1 cellular context compared by ENCODE assay signal in the genomic region with DNA sequence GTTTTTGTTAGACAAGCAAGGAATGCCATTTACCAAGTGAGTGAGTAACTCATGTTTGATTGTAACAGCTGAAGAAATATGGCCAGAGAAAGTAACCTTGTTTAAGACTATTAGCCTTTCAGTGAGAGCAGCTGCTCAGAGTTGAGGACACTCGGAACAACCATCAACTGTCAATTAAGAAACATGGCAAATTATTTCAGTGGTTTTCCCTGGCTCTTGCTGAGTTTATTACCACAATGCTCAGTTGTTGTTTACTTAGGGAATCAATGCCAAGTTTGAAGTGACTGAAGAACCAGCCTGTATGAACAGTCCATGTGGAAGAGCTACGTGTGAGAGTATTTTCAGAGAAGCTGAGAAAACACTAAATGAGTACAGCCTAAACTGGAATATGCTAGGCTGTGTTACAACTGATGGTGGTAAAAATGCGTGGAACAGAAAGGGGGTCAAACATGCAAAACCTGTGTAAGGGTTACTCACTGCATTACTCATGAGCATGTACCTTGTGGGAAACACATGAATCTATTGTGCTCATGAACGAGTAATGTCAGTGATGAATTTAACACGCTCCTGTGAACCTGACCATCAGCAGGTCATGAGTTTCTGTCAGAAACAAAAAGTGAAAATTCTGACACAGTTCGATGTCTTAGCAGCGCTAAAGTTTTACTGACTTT.
TF ChIP-seq lines count a peak whose summit lies in the region.

No MANE protein-coding gene starts in this region.

TF ChIP-seq in GM12878, 131 proteins besides CTCF, POLR2A, EP300 and RAD21 (continued from another document and continues in another):
- no peak for TF ChIP-seq IRF3 (IDR thresholded peaks at IDR 0.05)
- TF ChIP-seq IRF4 (IDR thresholded peaks at IDR 0.05; ENCODE audit: low read depth, low read length): peak; percentile 81
- no peak for TF ChIP-seq CEBPB (IDR thresholded peaks at IDR 0.05; ENCODE audit: borderline replicate concordance in 1 of 2, low read depth in 2 of 2, low read length in 2 of 2)
- no peak for TF ChIP-seq RFX5 (IDR thresholded peaks at IDR 0.05; ENCODE audit: low read depth, low read length)
- TF ChIP-seq RCOR1 (conservative IDR thresholded peaks at IDR 0.05; ENCODE audit: low read depth, low read length): 0 out of 2 replicates have a peak, but pooled peaks have one; percentile 60
- TF ChIP-seq PKNOX1 (IDR thresholded peaks at IDR 0.05): peak; percentile 86
- no peak for TF ChIP-seq SREBF2 (IDR thresholded peaks at IDR 0.05; ENCODE audit: low read length)
- no peak for TF ChIP-seq ZBTB4 (CRISPR knock-in tag; IDR thresholded peaks at IDR 0.05)
- TF ChIP-seq MYC (IDR thresholded peaks at IDR 0.05; ENCODE audit: insufficient read depth, insufficient read length, insufficient replicate concordance, low read length, severe bottlenecking): no peak
- TF ChIP-seq RAD51 (IDR thresholded peaks at IDR 0.05): peak; percentile 39; the same call in 1 of the 2 replicates
- no peak for TF ChIP-seq RBBP5 (conservative IDR thresholded peaks at IDR 0.05)
- no peak for TF ChIP-seq ZSCAN29 (IDR thresholded peaks at IDR 0.05)
- TF ChIP-seq CHD2 (IDR thresholded peaks at IDR 0.05; ENCODE audit: borderline replicate concordance, low read depth, low read length): peak; percentile 74; the same call in 1 of the 2 replicates
- peak; percentile 66; the same call in 1 of the 2 replicates for TF ChIP-seq CREB1 (IDR thresholded peaks at IDR 0.05; ENCODE audit: low read depth)
- peak; percentile 92; the same call in 1 of the 2 replicates for TF ChIP-seq NBN (IDR thresholded peaks at IDR 0.05)
- TF ChIP-seq SRF (IDR thresholded peaks at IDR 0.05; ENCODE audit: low read depth in 2 of 2, low read length in 2 of 2): no peak
- peak; percentile 85 for TF ChIP-seq RELB (IDR thresholded peaks at IDR 0.05; ENCODE audit: low read depth)
- peak; percentile 86 for TF ChIP-seq NR2F1 (conservative IDR thresholded peaks at IDR 0.05)
- peak; percentile 97 for TF ChIP-seq ATF2 (IDR thresholded peaks at IDR 0.05; ENCODE audit: low read length)
- peak; percentile 83 to 88 for TF ChIP-seq IKZF2 (IDR thresholded peaks at IDR 0.05)
- peak; percentile 94; the same call in 1 of the 2 replicates for TF ChIP-seq STAT3 (IDR thresholded peaks at IDR 0.05; ENCODE audit: low read depth, low read length)
- no peak for TF ChIP-seq EGR1 (IDR thresholded peaks at IDR 0.05; ENCODE audit: borderline replicate concordance in 1 of 2, low read depth in 2 of 2, low read length in 2 of 2)
- peak; percentile 24; the same call in 1 of the 2 replicates for TF ChIP-seq ASH2L (IDR thresholded peaks at IDR 0.05; ENCODE audit: borderline replicate concordance, low read depth)
- peak; percentile 50; the same call in 1 of the 2 replicates for TF ChIP-seq HDGF (IDR thresholded peaks at IDR 0.05)
- peak; percentile 58; the same call in 1 of the 2 replicates for TF ChIP-seq SMARCA5 (IDR thresholded peaks at IDR 0.05)
- TF ChIP-seq SUPT20H (IDR thresholded peaks at IDR 0.05; ENCODE audit: borderline replicate concordance, control insufficient read depth, low read depth, low read length): no peak
- TF ChIP-seq ZNF207 (IDR thresholded peaks at IDR 0.05; ENCODE audit: borderline replicate concordance): no peak
- TF ChIP-seq BHLHE40 (IDR thresholded peaks at IDR 0.05; ENCODE audit: borderline replicate concordance in 1 of 2, low read depth in 2 of 2, low read length in 1 of 2): peak; percentile 85 to 87
- TF ChIP-seq CREM (IDR thresholded peaks at IDR 0.05; ENCODE audit: low read depth): peak; percentile 74
- 0 out of 4 replicates have a peak, but pooled peaks of 1 of the 2 experiments have one; percentile 19 for TF ChIP-seq ETV6 (conservative IDR thresholded peaks at IDR 0.05 in 1 of 2, IDR thresholded peaks at IDR 0.05 in 1 of 2; ENCODE audit: borderline replicate concordance in 1 of 2, low read depth in 1 of 2)
- TF ChIP-seq MEF2A (IDR thresholded peaks at IDR 0.05; ENCODE audit: insufficient read depth, low read depth, low read length): 0 out of 2 replicates have a peak, but pooled peaks have one; percentile 54
- TF ChIP-seq, protein P1, sequence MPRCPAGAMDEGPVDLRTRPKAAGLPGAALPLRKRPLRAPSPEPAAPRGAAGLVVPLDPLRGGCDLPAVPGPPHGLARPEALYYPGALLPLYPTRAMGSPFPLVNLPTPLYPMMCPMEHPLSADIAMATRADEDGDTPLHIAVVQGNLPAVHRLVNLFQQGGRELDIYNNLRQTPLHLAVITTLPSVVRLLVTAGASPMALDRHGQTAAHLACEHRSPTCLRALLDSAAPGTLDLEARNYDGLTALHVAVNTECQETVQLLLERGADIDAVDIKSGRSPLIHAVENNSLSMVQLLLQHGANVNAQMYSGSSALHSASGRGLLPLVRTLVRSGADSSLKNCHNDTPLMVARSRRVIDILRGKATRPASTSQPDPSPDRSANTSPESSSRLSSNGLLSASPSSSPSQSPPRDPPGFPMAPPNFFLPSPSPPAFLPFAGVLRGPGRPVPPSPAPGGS (IDR thresholded peaks at IDR 0.05; ENCODE audit: borderline replicate concordance, insufficient read depth, low read depth, low read length, poor library complexity, severe bottlenecking): peak; percentile 99
- TF ChIP-seq GATAD2B (conservative IDR thresholded peaks at IDR 0.05; ENCODE audit: low read depth): peak; percentile 74
- peak; percentile 68 for TF ChIP-seq TCF12 (IDR thresholded peaks at IDR 0.05; ENCODE audit: low read depth, low read length)
- TF ChIP-seq TCF7 (IDR thresholded peaks at IDR 0.05; ENCODE audit: borderline replicate concordance): no peak
- TF ChIP-seq ZZZ3 (IDR thresholded peaks at IDR 0.05; ENCODE audit: control insufficient read depth, insufficient read length, low read depth): no peak
- no peak for TF ChIP-seq ZNF622 (IDR thresholded peaks at IDR 0.05)
- TF ChIP-seq HCFC1 (IDR thresholded peaks at IDR 0.05; ENCODE audit: low read length): no peak
- TF ChIP-seq, protein P2, sequence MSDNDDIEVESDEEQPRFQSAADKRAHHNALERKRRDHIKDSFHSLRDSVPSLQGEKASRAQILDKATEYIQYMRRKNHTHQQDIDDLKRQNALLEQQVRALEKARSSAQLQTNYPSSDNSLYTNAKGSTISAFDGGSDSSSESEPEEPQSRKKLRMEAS (IDR thresholded peaks at IDR 0.05; ENCODE audit: low read depth, low read length): peak; percentile 25; the same call in 1 of the 2 replicates
- peak; percentile 74; the same call in 1 of the 2 replicates for TF ChIP-seq PAX5 (IDR thresholded peaks at IDR 0.05; ENCODE audit: borderline replicate concordance, low read depth, low read length)
- peak; percentile 10; the same call in 1 of the 2 replicates for TF ChIP-seq NR2C1 (IDR thresholded peaks at IDR 0.05)
- TF ChIP-seq KDM1A (IDR thresholded peaks at IDR 0.05; ENCODE audit: borderline replicate concordance): no peak
- TF ChIP-seq, protein P3, sequence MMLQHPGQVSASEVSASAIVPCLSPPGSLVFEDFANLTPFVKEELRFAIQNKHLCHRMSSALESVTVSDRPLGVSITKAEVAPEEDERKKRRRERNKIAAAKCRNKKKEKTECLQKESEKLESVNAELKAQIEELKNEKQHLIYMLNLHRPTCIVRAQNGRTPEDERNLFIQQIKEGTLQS (IDR thresholded peaks at IDR 0.05; ENCODE audit: borderline replicate concordance, extremely low read depth, low read depth, low read length): no peak
- TF ChIP-seq HDAC6 (IDR thresholded peaks at IDR 0.05; ENCODE audit: unreplicated experiment): no peak
- TF ChIP-seq, protein P4, sequence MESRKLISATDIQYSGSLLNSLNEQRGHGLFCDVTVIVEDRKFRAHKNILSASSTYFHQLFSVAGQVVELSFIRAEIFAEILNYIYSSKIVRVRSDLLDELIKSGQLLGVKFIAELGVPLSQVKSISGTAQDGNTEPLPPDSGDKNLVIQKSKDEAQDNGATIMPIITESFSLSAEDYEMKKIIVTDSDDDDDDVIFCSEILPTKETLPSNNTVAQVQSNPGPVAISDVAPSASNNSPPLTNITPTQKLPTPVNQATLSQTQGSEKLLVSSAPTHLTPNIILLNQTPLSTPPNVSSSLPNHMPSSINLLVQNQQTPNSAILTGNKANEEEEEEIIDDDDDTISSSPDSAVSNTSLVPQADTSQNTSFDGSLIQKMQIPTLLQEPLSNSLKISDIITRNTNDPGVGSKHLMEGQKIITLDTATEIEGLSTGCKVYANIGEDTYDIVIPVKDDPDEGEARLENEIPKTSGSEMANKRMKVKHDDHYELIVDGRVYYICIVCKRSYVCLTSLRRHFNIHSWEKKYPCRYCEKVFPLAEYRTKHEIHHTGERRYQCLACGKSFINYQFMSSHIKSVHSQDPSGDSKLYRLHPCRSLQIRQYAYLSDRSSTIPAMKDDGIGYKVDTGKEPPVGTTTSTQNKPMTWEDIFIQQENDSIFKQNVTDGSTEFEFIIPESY (IDR thresholded peaks at IDR 0.05): no peak
- TF ChIP-seq TBL1XR1 (IDR thresholded peaks at IDR 0.05; ENCODE audit: low read depth, low read length): peak; percentile 60; the same call in 1 of the 2 replicates
- TF ChIP-seq, protein P5, sequence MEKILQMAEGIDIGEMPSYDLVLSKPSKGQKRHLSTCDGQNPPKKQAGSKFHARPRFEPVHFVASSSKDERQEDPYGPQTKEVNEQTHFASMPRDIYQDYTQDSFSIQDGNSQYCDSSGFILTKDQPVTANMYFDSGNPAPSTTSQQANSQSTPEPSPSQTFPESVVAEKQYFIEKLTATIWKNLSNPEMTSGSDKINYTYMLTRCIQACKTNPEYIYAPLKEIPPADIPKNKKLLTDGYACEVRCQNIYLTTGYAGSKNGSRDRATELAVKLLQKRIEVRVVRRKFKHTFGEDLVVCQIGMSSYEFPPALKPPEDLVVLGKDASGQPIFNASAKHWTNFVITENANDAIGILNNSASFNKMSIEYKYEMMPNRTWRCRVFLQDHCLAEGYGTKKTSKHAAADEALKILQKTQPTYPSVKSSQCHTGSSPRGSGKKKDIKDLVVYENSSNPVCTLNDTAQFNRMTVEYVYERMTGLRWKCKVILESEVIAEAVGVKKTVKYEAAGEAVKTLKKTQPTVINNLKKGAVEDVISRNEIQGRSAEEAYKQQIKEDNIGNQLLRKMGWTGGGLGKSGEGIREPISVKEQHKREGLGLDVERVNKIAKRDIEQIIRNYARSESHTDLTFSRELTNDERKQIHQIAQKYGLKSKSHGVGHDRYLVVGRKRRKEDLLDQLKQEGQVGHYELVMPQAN (conservative IDR thresholded peaks at IDR 0.05): 0 out of 2 replicates have a peak, but pooled peaks have one; percentile 42
